Comparison of ENCODE assay signal across 17 cellular contexts in the genomic region with DNA sequence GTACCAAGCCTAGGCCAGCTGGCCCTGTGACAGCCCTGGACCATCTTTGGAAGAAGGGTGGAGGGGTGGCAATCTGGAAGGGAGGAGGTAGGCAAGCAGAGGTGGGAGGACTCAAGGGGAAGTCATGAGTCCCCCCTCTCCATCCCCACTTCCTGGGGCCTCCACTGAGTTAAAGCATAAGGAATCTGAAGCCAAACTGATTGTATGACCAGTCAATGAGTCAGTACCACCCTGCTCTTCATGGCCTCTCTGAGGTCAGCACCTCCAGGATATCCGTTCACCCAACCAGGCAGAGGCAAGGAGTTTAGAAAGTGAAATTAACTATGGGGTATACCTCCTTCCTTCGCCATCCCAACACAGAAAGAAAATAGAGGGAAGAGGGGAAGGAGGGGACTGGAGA.
A peak's percentile ranks its signal among the peaks of the same experiment; 100 is the strongest.
DNase-seq lines count a peak whose midpoint lies in the region; ATAC-seq, FAIRE-seq and TF ChIP-seq lines count a peak whose summit lies in the region.
"Had no signal": no experiment of that assay in that cellular context is flagged by ENCODE, and none has a peak within 500 bp of the region (broad histone marks: within the 10 kb centered on the region; RNA-seq: fewer than 3 reads in every experiment).

No MANE protein-coding gene starts in this region.

- H3K27me3 Mint-ChIP-seq in mesothelial cell of epicardium (ENCODE audit: low read depth), result no peaks in the 10 kb centered on the region
- H3K27me3 Mint-ChIP-seq: central memory CD8-positive, alpha-beta T cell had no signal

- FAIRE-seq in HepG2 (lab: Jason Lieb, UNC), result no peak
- FAIRE-seq: frontal cortex had no signal

- no peak overlapping the region for H3K9ac ChIP-seq in HepG2 (ENCODE audit: insufficient read depth, low read depth, low read length)
- H3K9ac ChIP-seq: parathyroid adenoma had no signal

- H3K27me3 ChIP-seq in HepG2 (ENCODE audit: control insufficient read depth in 1 of 2, insufficient read depth in 2 of 2, low read length in 2 of 2) (no peaks in the 10 kb centered on the region), right lobe of liver (no peaks in the 10 kb centered on the region), psoas muscle (ENCODE audit: insufficient read depth in 3 of 3, low read length in 2 of 3) (no peaks in the 10 kb centered on the region)

- H3K79me2 ChIP-seq in HepG2 (ENCODE audit: insufficient read depth, low read length), result peaks cover 6% of the 10 kb centered on the region
- H3K79me2 ChIP-seq: parathyroid adenoma had no signal

- H4K20me1 ChIP-seq in HepG2 (ENCODE audit: insufficient read depth, low read length), result no peaks in the 10 kb centered on the region

- POLR2A ChIA-PET in HepG2 (lab: Yijun Ruan, JAX), result interaction anchor here (1.0 to 3.4 kb wide), 2 partner anchors 20 to 72 kb away, joined by 3 to 12 read pairs; no protein-coding TSS in a partner anchor

- H3K4me2 ChIP-seq in HepG2 (ENCODE audit: low read depth, low read length), result no peak overlapping the region

- no peak for TF ChIP-seq RAD21 in HepG2 (CRISPR knock-in tag; IDR thresholded peaks at IDR 0.05)

- CTCF ChIA-PET in HepG2 (lab: Yijun Ruan, JAX; ENCODE audit: low intra/inter-chr PET ratio, low total read pairs), result no interaction called here

- TF ChIP-seq POLR2A in HepG2 (IDR thresholded peaks at IDR 0.05; ENCODE audit: insufficient read depth in 1 of 2, low read depth in 2 of 2, low read length in 2 of 2) (no peak), right lobe of liver (IDR thresholded peaks at IDR 0.05) (no peak)

- H3K36me3 ChIP-seq in HepG2 (replicated peaks in 1 of 2; ENCODE audit: control insufficient read depth in 1 of 2, insufficient read depth in 2 of 2, low read length in 2 of 2) (peaks cover 0 to 6% of the 10 kb centered on the region in 2 experiments; a peak in 2 of 5 replicates), right lobe of liver (no peaks in the 10 kb centered on the region), psoas muscle (ENCODE audit: insufficient read depth in 1 of 2, low read depth in 1 of 2) (no peaks in the 10 kb centered on the region)

- no peak overlapping the region for H3K27ac Mint-ChIP-seq in mesothelial cell of epicardium
- H3K27ac Mint-ChIP-seq: activated T-helper 1 cell treated with anti-CD3 and anti-CD28 coated beads, Interleukin-12 subunit alpha, Interleukin-12 subunit beta, Interleukin-2, Interleukin-4 antibody, amounts not matched to agents 30 ng/mL and 10 ng/mL and 1 ng/mL, durations not matched to agents 14 hours and 24 hours and 36 hours; stimulated activated naive CD8-positive, alpha-beta T cell treated with anti-CD3 and anti-CD28 coated beads, Interleukin-15, amount 100 ng/mL, for 72 hours had no signal

- no peak for TF ChIP-seq CTCF in HepG2 (CRISPR knock-in tag; IDR thresholded peaks at IDR 0.05)
- no peak for TF ChIP-seq CTCF in right lobe of liver (IDR thresholded peaks at IDR 0.05)
- TF ChIP-seq CTCF in fibroblast of villous mesenchyme (IDR thresholded peaks at IDR 0.05; ENCODE audit: insufficient read depth, low read depth, low read length), result no peak
- TF ChIP-seq CTCF in psoas muscle (IDR thresholded peaks at IDR 0.05), result no peak
- TF ChIP-seq CTCF in mesothelial cell of epicardium (IDR thresholded peaks at IDR 0.05; ENCODE audit: unreplicated experiment), result no peak

- peaks cover 10% of the 10 kb centered on the region for H3K4me1 Mint-ChIP-seq in mesothelial cell of epicardium
- H3K4me1 Mint-ChIP-seq: central memory CD8-positive, alpha-beta T cell; stimulated activated naive CD8-positive, alpha-beta T cell treated with anti-CD3 and anti-CD28 coated beads, Interleukin-15, amount 100 ng/mL, for 72 hours had no signal

- H3K9me3 ChIP-seq in HepG2 (ENCODE audit: low read length) (no peaks in the 10 kb centered on the region), right lobe of liver (no peaks in the 10 kb centered on the region), psoas muscle (no peaks in the 10 kb centered on the region)

- BruUV-seq in HepG2 (replicated peaks; lab: Mats Ljungman, UMichigan), result no TSS peak

- DNase-seq in HepG2 (ENCODE audit: low spot score) (no peak), right lobe of liver (no peak), T1000 (lab: John Stamatoyannopoulos, UW) (peak; percentile 54), fibroblast of villous mesenchyme (ENCODE audit: low read depth) (peak; percentile 68), ureter (ENCODE audit: low spot score) (no peak), psoas muscle (no peak), mesothelial cell of epicardium (ENCODE audit: low spot score in 2 of 2, unreplicated experiment in 2 of 2) (no peak)
- DNase-seq: activated CD4-positive, CD25-positive, alpha-beta regulatory T cell treated with anti-CD3 and anti-CD28 coated beads, Interleukin-2, amount 50 U/mL, for 72 hours; GF-D8; SHP77; stimulated activated CD4-positive, alpha-beta T cell treated with anti-CD3 and anti-CD28 coated beads, Interleukin-2, amount 100 ng/mL, for 48 hours; stimulated activated naive CD8-positive, alpha-beta T cell treated with anti-CD3 and anti-CD28 coated beads, Interleukin-15, amount 100 ng/mL, for 72 hours had no signal

- H3K4me1 ChIP-seq in HepG2 (ENCODE audit: insufficient read depth, low read length) (peaks cover 97% of the 10 kb centered on the region), right lobe of liver (no peaks in the 10 kb centered on the region), psoas muscle (no peaks in the 10 kb centered on the region)

- ATAC-seq in HepG2 (no peak), right lobe of liver (no peak), psoas muscle (no peak), GM21447 (IDR thresholded peaks at IDR 0.05; ENCODE audit: unreplicated experiment) (no peak)
- ATAC-seq: stimulated activated naive CD8-positive, alpha-beta T cell treated with anti-CD3 and anti-CD28 coated beads, Interleukin-15, amount 100 ng/mL, for 72 hours had no signal

- H2AFZ ChIP-seq in HepG2 (ENCODE audit: low read length), result no peak overlapping the region
- H2AFZ ChIP-seq: parathyroid adenoma had no signal

- in situ Hi-C loops in HepG2 (cut with HindIII; ENCODE audit: extremely low pct_ligation_motif_present, low pct_unique_long_range_greater_than_20kb), result no loop called here

- H3K27ac ChIP-seq in HepG2 (ENCODE audit: extremely low read length, insufficient read depth, low read length), result no peak overlapping the region
- H3K27ac ChIP-seq in right lobe of liver, result no peak overlapping the region
- H3K27ac ChIP-seq in psoas muscle, result no peak overlapping the region
- H3K27ac ChIP-seq: parathyroid adenoma had no signal

- no peak overlapping the region for H3K4me3 Mint-ChIP-seq in mesothelial cell of epicardium
- H3K4me3 Mint-ChIP-seq: activated T-helper 1 cell treated with anti-CD3 and anti-CD28 coated beads, Interleukin-12 subunit alpha, Interleukin-12 subunit beta, Interleukin-2, Interleukin-4 antibody, amounts not matched to agents 30 ng/mL and 10 ng/mL and 1 ng/mL, durations not matched to agents 14 hours and 24 hours and 36 hours; central memory CD8-positive, alpha-beta T cell; stimulated activated naive CD8-positive, alpha-beta T cell treated with anti-CD3 and anti-CD28 coated beads, Interleukin-15, amount 100 ng/mL, for 72 hours had no signal

- H3K9me3 Mint-ChIP-seq in mesothelial cell of epicardium, result peaks cover 4% of the 10 kb centered on the region
- H3K9me3 Mint-ChIP-seq: activated T-helper 1 cell treated with anti-CD3 and anti-CD28 coated beads, Interleukin-12 subunit alpha, Interleukin-12 subunit beta, Interleukin-2, Interleukin-4 antibody, amounts not matched to agents 30 ng/mL and 10 ng/mL and 1 ng/mL, durations not matched to agents 14 hours and 24 hours and 36 hours; central memory CD8-positive, alpha-beta T cell; stimulated activated naive CD8-positive, alpha-beta T cell treated with anti-CD3 and anti-CD28 coated beads, Interleukin-15, amount 100 ng/mL, for 72 hours had no signal

- intact Hi-C loops in HepG2 (cut with micrococcal nuclease; ENCODE audit: unreplicated experiment), result no loop called here
- intact Hi-C loops in right lobe of liver (cut with DNase I), result no loop called here
- intact Hi-C loops in psoas muscle (cut with DNase I), result no loop called here

- TF ChIP-seq EP300 in HepG2 (IDR thresholded peaks at IDR 0.05; ENCODE audit: low read depth in 2 of 2, low read length in 2 of 2) (peak in 1 of 2 experiments; percentile 26; a peak in 1 of 4 replicates), HepG2 (CRISPR knock-in tag; IDR thresholded peaks at IDR 0.05; ENCODE audit: borderline replicate concordance) (0 out of 2 replicates have a peak, but pooled peaks have one; percentile 12)

- WGBS in HepG2 (ENCODE audit: low lambda C conversion rate), result 94% methylated on average over 2 of the region's 2 CpGs
- WGBS in right lobe of liver (ENCODE audit: insufficient coverage, low coverage, low lambda C conversion rate, missing lambda C conversion rate), result 46% methylated on average over 2 of the region's 2 CpGs
- 83 to 87% (median 85%) methylated on average over 2 of the region's 2 CpGs for WGBS in psoas muscle, 3 donors

- H3K4me3 ChIP-seq in HepG2 (replicated peaks in 1 of 3; ENCODE audit: insufficient read depth in 1 of 3, low read depth in 2 of 3, low read length in 3 of 3) (no peak overlapping the region), right lobe of liver (no peak overlapping the region), fibroblast of villous mesenchyme (ENCODE audit: low read depth, low read length) (no peak overlapping the region), psoas muscle (no peak overlapping the region)

- peaks cover 5% of the 10 kb centered on the region for H3K36me3 Mint-ChIP-seq in mesothelial cell of epicardium

TF ChIP-seq in HepG2, 621 proteins besides CTCF, POLR2A, EP300 and RAD21 (continues in another document):
- TF ChIP-seq SUZ12 (IDR thresholded peaks at IDR 0.05; ENCODE audit: low read depth, low read length) (no peak), POGZ (CRISPR knock-in tag; IDR thresholded peaks at IDR 0.05) (no peak), FOXK1 (CRISPR knock-in tag; IDR thresholded peaks at IDR 0.05; ENCODE audit: borderline replicate concordance, low read depth) (no peak), ATF1 (CRISPR knock-in tag; IDR thresholded peaks at IDR 0.05) (no peak), SNAPC2 (CRISPR knock-in tag; IDR thresholded peaks at IDR 0.05) (no peak), HCFC1 (IDR thresholded peaks at IDR 0.05; ENCODE audit: low read depth, low read length) (no peak), FOXA3 (CRISPR knock-in tag; IDR thresholded peaks at IDR 0.05) (no peak)

Comparison
In these comparisons a context has a peak if more than half of its experiments do, and no peak if none do; other contexts are left out.
1. DNase-seq: peak in T1000 (single experiment) and fibroblast of villous mesenchyme (single experiment); none in HepG2 (single experiment), right lobe of liver (0 of 3), ureter (single experiment), psoas muscle (0 of 2) and mesothelial cell of epicardium (0 of 2).